8 cellular contexts compared by ENCODE assay signal in the genomic region with DNA sequence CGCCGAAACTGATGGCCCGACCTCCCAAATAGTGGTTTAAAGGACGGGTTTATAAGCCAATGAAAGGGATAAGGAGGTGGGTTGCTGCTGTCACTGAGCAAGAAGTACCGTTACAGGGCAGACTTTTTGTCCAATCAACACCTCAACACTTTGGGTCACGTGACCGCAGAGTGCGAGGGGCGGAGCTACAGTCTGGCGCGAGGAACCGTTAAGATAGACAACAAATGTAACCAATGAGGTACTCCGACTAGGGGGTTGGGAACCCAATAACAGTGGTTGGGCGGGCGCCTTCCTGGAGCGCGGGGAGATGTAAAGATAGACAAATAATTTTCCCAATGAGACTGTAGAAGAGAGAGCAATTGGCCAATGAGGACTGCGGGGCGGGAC. TPM values are rescaled to one million over a fixed set of nuclear protein-coding genes. Genes with fewer than 3 reads are reported as not detected.
DNase-seq lines count a peak whose midpoint lies in the region; ATAC-seq and TF ChIP-seq lines count a peak whose summit lies in the region.

A gene with protein sequence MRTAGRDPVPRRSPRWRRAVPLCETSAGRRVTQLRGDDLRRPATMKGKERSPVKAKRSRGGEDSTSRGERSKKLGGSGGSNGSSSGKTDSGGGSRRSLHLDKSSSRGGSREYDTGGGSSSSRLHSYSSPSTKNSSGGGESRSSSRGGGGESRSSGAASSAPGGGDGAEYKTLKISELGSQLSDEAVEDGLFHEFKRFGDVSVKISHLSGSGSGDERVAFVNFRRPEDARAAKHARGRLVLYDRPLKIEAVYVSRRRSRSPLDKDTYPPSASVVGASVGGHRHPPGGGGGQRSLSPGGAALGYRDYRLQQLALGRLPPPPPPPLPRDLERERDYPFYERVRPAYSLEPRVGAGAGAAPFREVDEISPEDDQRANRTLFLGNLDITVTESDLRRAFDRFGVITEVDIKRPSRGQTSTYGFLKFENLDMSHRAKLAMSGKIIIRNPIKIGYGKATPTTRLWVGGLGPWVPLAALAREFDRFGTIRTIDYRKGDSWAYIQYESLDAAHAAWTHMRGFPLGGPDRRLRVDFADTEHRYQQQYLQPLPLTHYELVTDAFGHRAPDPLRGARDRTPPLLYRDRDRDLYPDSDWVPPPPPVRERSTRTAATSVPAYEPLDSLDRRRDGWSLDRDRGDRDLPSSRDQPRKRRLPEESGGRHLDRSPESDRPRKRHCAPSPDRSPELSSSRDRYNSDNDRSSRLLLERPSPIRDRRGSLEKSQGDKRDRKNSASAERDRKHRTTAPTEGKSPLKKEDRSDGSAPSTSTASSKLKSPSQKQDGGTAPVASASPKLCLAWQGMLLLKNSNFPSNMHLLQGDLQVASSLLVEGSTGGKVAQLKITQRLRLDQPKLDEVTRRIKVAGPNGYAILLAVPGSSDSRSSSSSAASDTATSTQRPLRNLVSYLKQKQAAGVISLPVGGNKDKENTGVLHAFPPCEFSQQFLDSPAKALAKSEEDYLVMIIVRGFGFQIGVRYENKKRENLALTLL (plus strand): TSS at position 338 of the 387 bp plus-strand sequence. CDS start 29 bp downstream, at position 367.

- H3K36me3 Mint-ChIP-seq in endothelial cell (ENCODE audit: low read depth, unreplicated experiment), result no peaks in the 10 kb centered on the region

- DNase-seq in COR-L47 (lab: John Stamatoyannopoulos, UW) (peak; percentile 100), NT2/D1 (ENCODE audit: low read depth, low spot score) (peak; percentile 99), endothelial cell (ENCODE audit: low spot score) (peak; percentile 91)
- DNase-seq in activated CD8-positive, alpha-beta memory T cell treated with anti-CD3 and anti-CD28 coated beads, Interleukin-2, amount 50 U/mL, for 1 hour (ENCODE audit: extremely low read depth), result peak; percentile 97
- DNase-seq in stimulated activated CD8-positive, alpha-beta memory T cell treated with anti-CD3 and anti-CD28 coated beads, Interleukin-15, amount 100 ng/mL, for 24 hours (ENCODE audit: low read depth), result peak; percentile 67

- H3K4me3 ChIP-seq in HUES6 (ENCODE audit: low read depth, low read length) (peak within 1 kb of the TSS; percentile 95), NT2/D1 (ENCODE audit: insufficient read length, low read depth) (peak within 1 kb of the TSS; percentile 98), mesodermal cell (ENCODE audit: extremely low read depth, insufficient read depth, low read length, poor library complexity, severe bottlenecking) (peak within 1 kb of the TSS; percentile 95)

- H3K9me3 ChIP-seq in HUES6 (ENCODE audit: control insufficient read depth, insufficient read depth, low read depth, low read length) (0 out of 2 replicates have a peak, but pooled peaks cover 5% of the 10 kb centered on the region), NT2/D1 (ENCODE audit: insufficient read depth, low read length) (no peaks in the 10 kb centered on the region), mesodermal cell (ENCODE audit: control insufficient read depth, low read length) (no peaks in the 10 kb centered on the region)

- 0% methylated on average over 17 to 18 of the region's 19 CpGs for WGBS in mesodermal cell (ENCODE audit: insufficient coverage in 2 of 2), 2 experiments

- no peak within 1 kb of the TSS for H3K27ac Mint-ChIP-seq in endothelial cell (ENCODE audit: unreplicated experiment)

- peak within 1 kb of the TSS; percentile 96 for H3K4me3 Mint-ChIP-seq in endothelial cell (ENCODE audit: unreplicated experiment)

- no peaks in the 10 kb centered on the region for H3K9me3 Mint-ChIP-seq in endothelial cell (ENCODE audit: unreplicated experiment)

- H3K27me3 ChIP-seq in HUES6 (ENCODE audit: control insufficient read depth, insufficient read depth, low read length) (no peaks in the 10 kb centered on the region), NT2/D1 (ENCODE audit: insufficient read depth, insufficient read length) (no peaks in the 10 kb centered on the region)

- H3K27me3 Mint-ChIP-seq in endothelial cell (ENCODE audit: unreplicated experiment), result peaks cover 2% of the 10 kb centered on the region

- peaks cover 25% of the 10 kb centered on the region for H3K4me1 Mint-ChIP-seq in endothelial cell (ENCODE audit: unreplicated experiment)

- H3K36me3 ChIP-seq in HUES6 (ENCODE audit: control insufficient read depth, insufficient read depth, low read length) (peaks cover 34% of the 10 kb centered on the region), NT2/D1 (ENCODE audit: insufficient read depth, insufficient read length, low read length) (peaks cover 40% of the 10 kb centered on the region), mesodermal cell (ENCODE audit: control insufficient read depth, insufficient read depth, low read length) (peaks cover 32% of the 10 kb centered on the region)

- H3K9ac ChIP-seq in HUES6 (ENCODE audit: low read length) (peak within 1 kb of the TSS; percentile 99), NT2/D1 (ENCODE audit: insufficient read length, low read depth) (peak within 1 kb of the TSS; percentile 99)

- TF ChIP-seq CTCF in endothelial cell (IDR thresholded peaks at IDR 0.05; ENCODE audit: unreplicated experiment), result no peak

- peak within 1 kb of the TSS; percentile 94 for H3K27ac ChIP-seq in HUES6 (ENCODE audit: low read depth, low read length)
- H3K27ac ChIP-seq in mesodermal cell (ENCODE audit: low read depth, low read length, severe bottlenecking), result peak within 1 kb of the TSS; percentile 97

- ATAC-seq in GM21515 (IDR thresholded peaks at IDR 0.05; ENCODE audit: unreplicated experiment), result peak; percentile 69

- H3K4me1 ChIP-seq in HUES6 (ENCODE audit: control insufficient read depth, insufficient read depth, low read length) (peaks cover 27% of the 10 kb centered on the region), NT2/D1 (ENCODE audit: insufficient read depth, insufficient read length) (peaks cover 8% of the 10 kb centered on the region), mesodermal cell (ENCODE audit: control insufficient read depth, insufficient read depth, low read length, poor library complexity, severe bottlenecking) (peaks cover 40% of the 10 kb centered on the region)

RNA-seq across cellular contexts. Expression of the gene that starts here (rescaled TPM):
- 27.6 TPM for total RNA-seq in endothelial cell (ENCODE audit: unreplicated experiment)
- 10.4 TPM for polyA plus RNA-seq in mesodermal cell (2013, experiment 1 of 2)
- 8.1 TPM for polyA plus RNA-seq in mesodermal cell (2013, experiment 2 of 2)

Comparison
In these comparisons a context has a peak if more than half of its experiments do, and no peak if none do; other contexts are left out.
1. Peak in every context shown above with its lines: DNase-seq, ATAC-seq, H3K4me3 ChIP-seq and H3K27ac ChIP-seq.